ENCODE assay signal across 8 cellular contexts in genomic region chr19:35030257-35031071, GRCh38. TPM values are rescaled to one million over a fixed set of nuclear protein-coding genes. Genes with fewer than 3 reads are reported as not detected.
A peak's percentile ranks its signal among the peaks of the same experiment; 100 is the strongest.
DNase-seq lines count a peak whose midpoint lies in the region; ATAC-seq and TF ChIP-seq lines count a peak whose summit lies in the region.

TSS of gene SCN1B (plus strand) at chr19:35030470. CDS start at chr19:35030821, 351 bp downstream.

- H3K4ac ChIP-seq in IMR-90 (ENCODE audit: low read depth, low read length): peak within 1 kb of the TSS; percentile 7; the same call in 1 of the 2 replicates

- no peaks in the 10 kb centered on the region for H3K9me2 ChIP-seq in MM.1S (replicated peaks; ENCODE audit: insufficient read depth, low read length)

- ATAC-seq in IMR-90 (ENCODE audit: low read depth) (peak; percentile 86), HG03108 (IDR thresholded peaks at IDR 0.05; ENCODE audit: unreplicated experiment) (no peak)
- ATAC-seq in central memory CD8-positive, alpha-beta T cell (replicated peaks; ENCODE audit: extremely low read depth, poor library complexity, severe bottlenecking): peak; percentile 73

- no peak within 1 kb of the TSS for H4K5ac ChIP-seq in IMR-90 (ENCODE audit: low read depth, low read length)

- intact Hi-C loops in IMR-90 (cut with micrococcal nuclease): no loop called here

- dilution Hi-C loops in IMR-90 (cut with HindIII; ENCODE audit: low sequenced_read_pairs, unreplicated experiment): no loop called here

- no peak within 1 kb of the TSS for H2BK5ac ChIP-seq in IMR-90 (ENCODE audit: low read depth, low read length, poor library complexity, severe bottlenecking)

- peaks cover 12% of the 10 kb centered on the region for H3K27me3 Mint-ChIP-seq in central memory CD8-positive, alpha-beta T cell

- no peak within 1 kb of the TSS; the same call in 1 of the 2 replicates for H3K14ac ChIP-seq in IMR-90 (replicated peaks; ENCODE audit: low read depth, low read length)

- no peak within 1 kb of the TSS for H4K91ac ChIP-seq in IMR-90 (ENCODE audit: insufficient read depth, low read depth, low read length)

- in situ Hi-C loops in IMR-90 (cut with MboI; ENCODE audit: low sequenced_read_pairs): no loop called here

- no peaks in the 10 kb centered on the region for H3K9me1 ChIP-seq in IMR-90 (ENCODE audit: insufficient read depth, low read length)

- CTCF ChIA-PET in IMR-90 (lab: Yijun Ruan, JAX): interaction anchor here (0.7 kb wide), 1 partner anchor 21 kb away, joined by 3 read pairs; no protein-coding TSS in a partner anchor

- H3K9ac ChIP-seq in IMR-90 (ENCODE audit: low read depth, low read length) (peak within 1 kb of the TSS; percentile 54; the same call in 1 of the 2 replicates), MM.1S (ENCODE audit: low read length) (no peak within 1 kb of the TSS)

- peaks cover 22% of the 10 kb centered on the region for H3K36me3 ChIP-seq in IMR-90 (ENCODE audit: control insufficient read depth, insufficient read depth, low read length)
- no peaks in the 10 kb centered on the region for H3K36me3 ChIP-seq in MM.1S (replicated peaks; ENCODE audit: insufficient read depth, low read length)

- peak within 1 kb of the TSS; percentile 76 for H3K27ac Mint-ChIP-seq in central memory CD8-positive, alpha-beta T cell (ENCODE audit: low read depth)

- H2AFZ ChIP-seq in IMR-90 (replicated peaks; ENCODE audit: low read length, poor library complexity): peak within 1 kb of the TSS; percentile 89
- no peak within 1 kb of the TSS for H2AFZ ChIP-seq in MM.1S (ENCODE audit: low read length)

- H2BK15ac ChIP-seq in IMR-90 (ENCODE audit: low read depth, low read length): no peak within 1 kb of the TSS

- WGBS in IMR-90 (ENCODE audit: extremely low coverage in 2 of 2, insufficient read length in 1 of 2), 2 experiments: 0% methylated on average over 33 of the region's 118 CpGs; no CpG with 5 or more reads in 1 of the 2 experiments

- H3K79me1 ChIP-seq in IMR-90 (ENCODE audit: low read depth in 1 of 2, low read length in 2 of 2): no peaks in the 10 kb centered on the region

- H3K9me3 ChIP-seq in IMR-90 (ENCODE audit: control insufficient read depth, insufficient read depth, low read length): no peaks in the 10 kb centered on the region
- H3K9me3 ChIP-seq in MM.1S (replicated peaks; ENCODE audit: insufficient read depth, low read length): no peaks in the 10 kb centered on the region

- TF ChIP-seq POLR2A in IMR-90 (IDR thresholded peaks at IDR 0.05; ENCODE audit: low read depth, low read length): no peak

- H2AK9ac ChIP-seq in IMR-90 (replicated peaks; ENCODE audit: low read depth, low read length, poor library complexity): peak within 1 kb of the TSS; percentile 3

- DNase-seq in COLO668 (lab: John Stamatoyannopoulos, UW; ENCODE audit: unreplicated experiment): peak; percentile 79
- DNase-seq in IMR-90: peak; percentile 55
- DNase-seq in activated CD4-positive, alpha-beta T cell treated with anti-CD3 and anti-CD28 coated beads for 1 hour: peak; percentile 50
- no peak for DNase-seq in central memory CD8-positive, alpha-beta T cell (ENCODE audit: low spot score in 2 of 2)
- peak; percentile 74 to 80 for DNase-seq in stimulated activated CD4-positive, alpha-beta T cell treated with anti-CD3 and anti-CD28 coated beads, Interleukin-2, amount 100 ng/mL, for 24 hours
- no peak for DNase-seq in MM.1S

- no peak within 1 kb of the TSS; the same call in 1 of the 2 replicates for H2AK5ac ChIP-seq in IMR-90 (ENCODE audit: low read depth, low read length)

- no peak within 1 kb of the TSS for H3K27ac ChIP-seq in IMR-90 (ENCODE audit: insufficient read depth, low read length)
- peak within 1 kb of the TSS; percentile 38 for H3K27ac ChIP-seq in layer of hippocampus (ENCODE audit: low read depth, low read length)
- no peak within 1 kb of the TSS for H3K27ac ChIP-seq in MM.1S (ENCODE audit: low read length)

- peak within 1 kb of the TSS; percentile 71 for H3K4me3 Mint-ChIP-seq in central memory CD8-positive, alpha-beta T cell

- H3K4me2 ChIP-seq in IMR-90 (ENCODE audit: low read depth, low read length) (peak within 1 kb of the TSS; percentile 92), MM.1S (ENCODE audit: low read depth, low read length) (no peak within 1 kb of the TSS)

- peaks cover 3% of the 10 kb centered on the region; the same call in 1 of the 2 replicates for H3K4me1 ChIP-seq in IMR-90 (ENCODE audit: control insufficient read depth, insufficient read depth, low read length)
- H3K4me1 ChIP-seq in MM.1S (ENCODE audit: low read length): no peaks in the 10 kb centered on the region

- no peaks in the 10 kb centered on the region for H3K79me2 ChIP-seq in MM.1S (ENCODE audit: low read length)

- H3K36me3 Mint-ChIP-seq in central memory CD8-positive, alpha-beta T cell (ENCODE audit: insufficient read depth): peaks cover 8% of the 10 kb centered on the region

- H3K4me3 ChIP-seq in IMR-90 (ENCODE audit: insufficient read depth, low read depth, low read length) (peak within 1 kb of the TSS; percentile 65), MM.1S (ENCODE audit: low read length) (no peak within 1 kb of the TSS)

- H4K8ac ChIP-seq in IMR-90 (ENCODE audit: low read depth in 2 of 2, low read length in 2 of 2): no peak within 1 kb of the TSS; a peak in 1 of 4 replicates

- H3K27me3 ChIP-seq in IMR-90 (ENCODE audit: control insufficient read depth, insufficient read depth, low read length) (no peaks in the 10 kb centered on the region; the same call in 1 of the 2 replicates), layer of hippocampus (ENCODE audit: control insufficient read depth, insufficient read depth, low read length) (no peaks in the 10 kb centered on the region), MM.1S (replicated peaks; ENCODE audit: insufficient read depth, low read length) (peaks cover 53% of the 10 kb centered on the region)

- no peak for TF ChIP-seq RAD21 in IMR-90 (IDR thresholded peaks at IDR 0.05; ENCODE audit: low read length)

- no peaks in the 10 kb centered on the region for H3F3A ChIP-seq in MM.1S (ENCODE audit: insufficient read depth, low read length)

- no peak within 1 kb of the TSS for H3K56ac ChIP-seq in IMR-90 (ENCODE audit: extremely low read depth, insufficient read depth, low read length)

- peaks cover 29% of the 10 kb centered on the region for H3K4me1 Mint-ChIP-seq in central memory CD8-positive, alpha-beta T cell

- no peak for TF ChIP-seq CTCF in IMR-90 (conservative IDR thresholded peaks at IDR 0.05; ENCODE audit: low read depth, low read length)
- no peak for TF ChIP-seq CTCF in MM.1S (IDR thresholded peaks at IDR 0.05; ENCODE audit: low read length)

- H4K20me1 ChIP-seq in IMR-90 (ENCODE audit: insufficient read depth, low read length): no peaks in the 10 kb centered on the region; the same call in 1 of the 2 replicates
- H4K20me1 ChIP-seq in MM.1S (ENCODE audit: insufficient read depth, low read length): no peaks in the 10 kb centered on the region

- no peaks in the 10 kb centered on the region for H3K9me3 Mint-ChIP-seq in central memory CD8-positive, alpha-beta T cell

- peak within 1 kb of the TSS; percentile 59; the same call in 1 of the 2 replicates for H3K23ac ChIP-seq in IMR-90 (ENCODE audit: low read depth, low read length)

- H3K18ac ChIP-seq in IMR-90 (ENCODE audit: low read depth, low read length): no peak within 1 kb of the TSS

- H2BK20ac ChIP-seq in IMR-90 (ENCODE audit: low read depth, low read length): no peak within 1 kb of the TSS

- 0 out of 2 replicates have a peak within 1 kb of the TSS, but pooled peaks have one; percentile 4 for H2BK120ac ChIP-seq in IMR-90 (ENCODE audit: low read depth, low read length)

- POLR2A ChIA-PET in IMR-90 (lab: Charles Lee; ENCODE audit: unreplicated experiment): no interaction called here

- no TSS peak for BruUV-seq in IMR-90 (replicated peaks; lab: Mats Ljungman, UMichigan)

TF ChIP-seq in IMR-90, 13 proteins besides CTCF, POLR2A, EP300 and RAD21:
- TF ChIP-seq ELK1 (IDR thresholded peaks at IDR 0.05; ENCODE audit: borderline replicate concordance, low read depth, low read length) (no peak), MAZ (IDR thresholded peaks at IDR 0.05; ENCODE audit: borderline replicate concordance, low read depth, low read length) (peak; percentile 77; the same call in 1 of the 2 replicates), BHLHE40 (IDR thresholded peaks at IDR 0.05; ENCODE audit: low read depth, low read length) (no peak)

RNA-seq across cellular contexts. Expression of gene SCN1B, which starts in this region (rescaled TPM):
- total RNA-seq in IMR-90 (2012; rRNA removed): 2.0 and 2.2 TPM in 2 replicates
- 9.6 and 10.6 TPM in 2 replicates for polyA plus RNA-seq in IMR-90 (2012; rRNA removed)
- polyA plus RNA-seq in IMR-90 (2012; cell fraction: cytosol; rRNA removed): 5.9 and 7.9 TPM in 2 replicates
- 11.5 and 12.8 TPM in 2 replicates for polyA plus RNA-seq in IMR-90 (2012; cell fraction: nucleus; rRNA removed; ENCODE audit: low replicate concordance)

Comparison
In these comparisons a context has a peak if more than half of its experiments do, and no peak if none do; other contexts are left out.
1. DNase-seq: peak in COLO668 (single experiment), IMR-90 (single experiment), activated CD4-positive, alpha-beta T cell treated with anti-CD3 and anti-CD28 coated beads for 1 hour (single experiment) and stimulated activated CD4-positive, alpha-beta T cell treated with anti-CD3 and anti-CD28 coated beads, Interleukin-2, amount 100 ng/mL, for 24 hours (2 of 2); none in central memory CD8-positive, alpha-beta T cell (0 of 2) and MM.1S (single experiment).